1 cellular context compared by ENCODE assay signal in the genomic region with DNA sequence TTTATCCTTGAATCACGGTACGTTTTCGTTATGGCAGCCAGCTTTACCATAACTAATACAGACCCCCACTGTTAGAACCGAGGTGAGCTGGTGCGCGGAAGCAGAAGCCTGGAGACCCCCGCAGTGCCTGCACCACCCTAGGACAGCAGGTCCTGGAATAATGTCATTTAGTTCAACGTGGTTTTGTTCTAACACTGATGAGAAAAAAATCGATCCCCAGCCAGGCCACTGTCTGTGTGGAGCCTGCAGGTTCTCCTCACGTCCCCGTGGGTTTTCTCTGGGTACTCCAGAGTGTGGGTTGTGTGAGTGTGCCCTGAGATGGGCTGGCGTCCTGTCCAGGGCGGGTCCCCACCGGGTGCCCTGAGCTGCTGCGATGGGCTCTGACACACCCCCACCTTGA.
TF ChIP-seq lines count a peak whose summit lies in the region.

No MANE protein-coding gene starts in this region.

TF ChIP-seq in H1, 55 proteins besides CTCF, POLR2A, EP300 and RAD21 (continued from another document):
- TF ChIP-seq, protein P1, sequence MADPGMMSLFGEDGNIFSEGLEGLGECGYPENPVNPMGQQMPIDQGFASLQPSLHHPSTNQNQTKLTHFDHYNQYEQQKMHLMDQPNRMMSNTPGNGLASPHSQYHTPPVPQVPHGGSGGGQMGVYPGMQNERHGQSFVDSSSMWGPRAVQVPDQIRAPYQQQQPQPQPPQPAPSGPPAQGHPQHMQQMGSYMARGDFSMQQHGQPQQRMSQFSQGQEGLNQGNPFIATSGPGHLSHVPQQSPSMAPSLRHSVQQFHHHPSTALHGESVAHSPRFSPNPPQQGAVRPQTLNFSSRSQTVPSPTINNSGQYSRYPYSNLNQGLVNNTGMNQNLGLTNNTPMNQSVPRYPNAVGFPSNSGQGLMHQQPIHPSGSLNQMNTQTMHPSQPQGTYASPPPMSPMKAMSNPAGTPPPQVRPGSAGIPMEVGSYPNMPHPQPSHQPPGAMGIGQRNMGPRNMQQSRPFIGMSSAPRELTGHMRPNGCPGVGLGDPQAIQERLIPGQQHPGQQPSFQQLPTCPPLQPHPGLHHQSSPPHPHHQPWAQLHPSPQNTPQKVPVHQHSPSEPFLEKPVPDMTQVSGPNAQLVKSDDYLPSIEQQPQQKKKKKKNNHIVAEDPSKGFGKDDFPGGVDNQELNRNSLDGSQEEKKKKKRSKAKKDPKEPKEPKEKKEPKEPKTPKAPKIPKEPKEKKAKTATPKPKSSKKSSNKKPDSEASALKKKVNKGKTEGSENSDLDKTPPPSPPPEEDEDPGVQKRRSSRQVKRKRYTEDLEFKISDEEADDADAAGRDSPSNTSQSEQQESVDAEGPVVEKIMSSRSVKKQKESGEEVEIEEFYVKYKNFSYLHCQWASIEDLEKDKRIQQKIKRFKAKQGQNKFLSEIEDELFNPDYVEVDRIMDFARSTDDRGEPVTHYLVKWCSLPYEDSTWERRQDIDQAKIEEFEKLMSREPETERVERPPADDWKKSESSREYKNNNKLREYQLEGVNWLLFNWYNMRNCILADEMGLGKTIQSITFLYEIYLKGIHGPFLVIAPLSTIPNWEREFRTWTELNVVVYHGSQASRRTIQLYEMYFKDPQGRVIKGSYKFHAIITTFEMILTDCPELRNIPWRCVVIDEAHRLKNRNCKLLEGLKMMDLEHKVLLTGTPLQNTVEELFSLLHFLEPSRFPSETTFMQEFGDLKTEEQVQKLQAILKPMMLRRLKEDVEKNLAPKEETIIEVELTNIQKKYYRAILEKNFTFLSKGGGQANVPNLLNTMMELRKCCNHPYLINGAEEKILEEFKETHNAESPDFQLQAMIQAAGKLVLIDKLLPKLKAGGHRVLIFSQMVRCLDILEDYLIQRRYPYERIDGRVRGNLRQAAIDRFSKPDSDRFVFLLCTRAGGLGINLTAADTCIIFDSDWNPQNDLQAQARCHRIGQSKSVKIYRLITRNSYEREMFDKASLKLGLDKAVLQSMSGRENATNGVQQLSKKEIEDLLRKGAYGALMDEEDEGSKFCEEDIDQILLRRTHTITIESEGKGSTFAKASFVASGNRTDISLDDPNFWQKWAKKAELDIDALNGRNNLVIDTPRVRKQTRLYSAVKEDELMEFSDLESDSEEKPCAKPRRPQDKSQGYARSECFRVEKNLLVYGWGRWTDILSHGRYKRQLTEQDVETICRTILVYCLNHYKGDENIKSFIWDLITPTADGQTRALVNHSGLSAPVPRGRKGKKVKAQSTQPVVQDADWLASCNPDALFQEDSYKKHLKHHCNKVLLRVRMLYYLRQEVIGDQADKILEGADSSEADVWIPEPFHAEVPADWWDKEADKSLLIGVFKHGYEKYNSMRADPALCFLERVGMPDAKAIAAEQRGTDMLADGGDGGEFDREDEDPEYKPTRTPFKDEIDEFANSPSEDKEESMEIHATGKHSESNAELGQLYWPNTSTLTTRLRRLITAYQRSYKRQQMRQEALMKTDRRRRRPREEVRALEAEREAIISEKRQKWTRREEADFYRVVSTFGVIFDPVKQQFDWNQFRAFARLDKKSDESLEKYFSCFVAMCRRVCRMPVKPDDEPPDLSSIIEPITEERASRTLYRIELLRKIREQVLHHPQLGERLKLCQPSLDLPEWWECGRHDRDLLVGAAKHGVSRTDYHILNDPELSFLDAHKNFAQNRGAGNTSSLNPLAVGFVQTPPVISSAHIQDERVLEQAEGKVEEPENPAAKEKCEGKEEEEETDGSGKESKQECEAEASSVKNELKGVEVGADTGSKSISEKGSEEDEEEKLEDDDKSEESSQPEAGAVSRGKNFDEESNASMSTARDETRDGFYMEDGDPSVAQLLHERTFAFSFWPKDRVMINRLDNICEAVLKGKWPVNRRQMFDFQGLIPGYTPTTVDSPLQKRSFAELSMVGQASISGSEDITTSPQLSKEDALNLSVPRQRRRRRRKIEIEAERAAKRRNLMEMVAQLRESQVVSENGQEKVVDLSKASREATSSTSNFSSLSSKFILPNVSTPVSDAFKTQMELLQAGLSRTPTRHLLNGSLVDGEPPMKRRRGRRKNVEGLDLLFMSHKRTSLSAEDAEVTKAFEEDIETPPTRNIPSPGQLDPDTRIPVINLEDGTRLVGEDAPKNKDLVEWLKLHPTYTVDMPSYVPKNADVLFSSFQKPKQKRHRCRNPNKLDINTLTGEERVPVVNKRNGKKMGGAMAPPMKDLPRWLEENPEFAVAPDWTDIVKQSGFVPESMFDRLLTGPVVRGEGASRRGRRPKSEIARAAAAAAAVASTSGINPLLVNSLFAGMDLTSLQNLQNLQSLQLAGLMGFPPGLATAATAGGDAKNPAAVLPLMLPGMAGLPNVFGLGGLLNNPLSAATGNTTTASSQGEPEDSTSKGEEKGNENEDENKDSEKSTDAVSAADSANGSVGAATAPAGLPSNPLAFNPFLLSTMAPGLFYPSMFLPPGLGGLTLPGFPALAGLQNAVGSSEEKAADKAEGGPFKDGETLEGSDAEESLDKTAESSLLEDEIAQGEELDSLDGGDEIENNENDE (IDR thresholded peaks at IDR 0.05; ENCODE audit: insufficient replicate concordance, low read length) = no peak
- TF ChIP-seq POLR2AphosphoS5 (IDR thresholded peaks at IDR 0.05; ENCODE audit: low read depth, low read length) = no peak
- no peak for TF ChIP-seq SUZ12 (IDR thresholded peaks at IDR 0.05; ENCODE audit: low read length)
- no peak for TF ChIP-seq TBP (IDR thresholded peaks at IDR 0.05; ENCODE audit: low read depth, low read length)
